Comparison of ENCODE assay signal across 8 cellular contexts in genomic region chr2:130336877-130337734, GRCh38.
A peak's percentile ranks its signal among the peaks of the same experiment; 100 is the strongest.
DNase-seq lines count a peak whose midpoint lies in the region; ATAC-seq and FAIRE-seq lines count a peak whose summit lies in the region.

No MANE protein-coding gene starts in this region.

- ATAC-seq in HG03342 (IDR thresholded peaks at IDR 0.05; ENCODE audit: unreplicated experiment) = no peak

- DNase-seq in DMS53 treated with DMSO at 0.1 percent for 48 hours (lab: John Stamatoyannopoulos, UW; ENCODE audit: unreplicated experiment) (peak; percentile 12), NCI-H1092 (lab: John Stamatoyannopoulos, UW) (peak; percentile 72), T-helper 22 cell (ENCODE audit: low read depth) (peak; percentile 17), iPS-NIHi7 (ENCODE audit: extremely low spot score) (peak; percentile 90), smooth muscle cell of the brain vasculature (ENCODE audit: low read depth, low spot score) (peak; percentile 65), GM19239 (ENCODE audit: insufficient read length, low spot score) (no peak)
- DNase-seq in central memory CD4-positive, alpha-beta T cell = peak; percentile 46

- no peak for FAIRE-seq in GM19239 (lab: Jason Lieb, UNC)
